In the genomic region with DNA sequence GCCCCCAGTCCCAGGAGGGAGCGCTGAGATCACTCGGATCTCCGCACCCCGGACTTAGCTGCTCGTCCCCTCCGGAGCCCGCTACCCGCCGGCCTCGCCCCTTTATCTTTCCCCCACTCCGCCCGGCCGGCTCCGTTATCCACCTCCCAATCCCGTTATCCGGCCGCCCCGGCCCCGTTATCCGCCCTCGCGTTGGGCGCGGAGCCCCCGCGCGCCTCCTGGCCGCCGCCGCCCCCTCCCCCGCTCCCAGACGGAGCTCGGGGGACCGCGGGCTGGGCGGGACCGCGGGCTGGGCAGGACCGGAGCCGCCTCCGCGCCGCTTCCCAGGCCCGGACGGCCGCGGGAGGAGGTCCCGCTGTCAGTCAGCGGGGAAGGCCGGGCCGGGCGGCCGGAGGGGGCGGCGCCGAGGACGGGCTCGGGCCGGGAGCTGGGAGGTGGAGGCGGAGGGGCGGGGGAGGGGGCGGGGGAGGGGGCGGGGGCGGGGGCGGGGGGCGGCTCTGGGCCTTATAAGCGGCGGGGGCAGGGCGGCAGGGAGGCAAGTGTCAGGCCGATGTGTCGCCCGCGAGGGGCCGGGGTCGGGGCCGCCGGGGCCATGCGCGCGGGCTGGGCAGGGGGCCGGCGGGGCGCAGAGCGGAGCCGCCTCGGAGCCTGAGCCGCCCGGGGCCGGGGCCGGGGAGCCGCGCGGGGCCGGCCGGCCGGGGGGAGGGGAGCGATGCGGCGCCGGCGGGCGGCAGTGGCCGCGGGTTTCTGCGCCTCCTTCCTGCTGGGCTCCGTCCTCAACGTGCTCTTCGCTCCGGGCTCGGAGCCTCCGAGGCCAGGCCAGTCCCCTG, we compare ENCODE assay signal across 1 cellular context.
TF ChIP-seq lines count a peak whose summit lies in the region.

A gene with protein sequence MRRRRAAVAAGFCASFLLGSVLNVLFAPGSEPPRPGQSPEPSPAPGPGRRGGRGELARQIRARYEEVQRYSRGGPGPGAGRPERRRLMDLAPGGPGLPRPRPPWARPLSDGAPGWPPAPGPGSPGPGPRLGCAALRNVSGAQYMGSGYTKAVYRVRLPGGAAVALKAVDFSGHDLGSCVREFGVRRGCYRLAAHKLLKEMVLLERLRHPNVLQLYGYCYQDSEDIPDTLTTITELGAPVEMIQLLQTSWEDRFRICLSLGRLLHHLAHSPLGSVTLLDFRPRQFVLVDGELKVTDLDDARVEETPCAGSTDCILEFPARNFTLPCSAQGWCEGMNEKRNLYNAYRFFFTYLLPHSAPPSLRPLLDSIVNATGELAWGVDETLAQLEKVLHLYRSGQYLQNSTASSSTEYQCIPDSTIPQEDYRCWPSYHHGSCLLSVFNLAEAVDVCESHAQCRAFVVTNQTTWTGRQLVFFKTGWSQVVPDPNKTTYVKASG (plus strand): TSS at position 534 of the 830 bp plus-strand sequence. CDS start 179 bp downstream, at position 713.

TF ChIP-seq in K562, 482 proteins besides CTCF, POLR2A, EP300 and RAD21 (continued from another document):
- TF ChIP-seq, protein P1, sequence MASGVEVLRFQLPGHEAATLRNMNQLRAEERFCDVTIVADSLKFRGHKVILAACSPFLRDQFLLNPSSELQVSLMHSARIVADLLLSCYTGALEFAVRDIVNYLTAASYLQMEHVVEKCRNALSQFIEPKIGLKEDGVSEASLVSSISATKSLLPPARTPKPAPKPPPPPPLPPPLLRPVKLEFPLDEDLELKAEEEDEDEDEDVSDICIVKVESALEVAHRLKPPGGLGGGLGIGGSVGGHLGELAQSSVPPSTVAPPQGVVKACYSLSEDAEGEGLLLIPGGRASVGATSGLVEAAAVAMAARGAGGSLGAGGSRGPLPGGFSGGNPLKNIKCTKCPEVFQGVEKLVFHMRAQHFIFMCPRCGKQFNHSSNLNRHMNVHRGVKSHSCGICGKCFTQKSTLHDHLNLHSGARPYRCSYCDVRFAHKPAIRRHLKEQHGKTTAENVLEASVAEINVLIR (CRISPR knock-in tag; IDR thresholded peaks at IDR 0.05), result no peak
- peak; percentile 71 for TF ChIP-seq TCF3 (CRISPR knock-in tag; IDR thresholded peaks at IDR 0.05)
- TF ChIP-seq, protein P2, sequence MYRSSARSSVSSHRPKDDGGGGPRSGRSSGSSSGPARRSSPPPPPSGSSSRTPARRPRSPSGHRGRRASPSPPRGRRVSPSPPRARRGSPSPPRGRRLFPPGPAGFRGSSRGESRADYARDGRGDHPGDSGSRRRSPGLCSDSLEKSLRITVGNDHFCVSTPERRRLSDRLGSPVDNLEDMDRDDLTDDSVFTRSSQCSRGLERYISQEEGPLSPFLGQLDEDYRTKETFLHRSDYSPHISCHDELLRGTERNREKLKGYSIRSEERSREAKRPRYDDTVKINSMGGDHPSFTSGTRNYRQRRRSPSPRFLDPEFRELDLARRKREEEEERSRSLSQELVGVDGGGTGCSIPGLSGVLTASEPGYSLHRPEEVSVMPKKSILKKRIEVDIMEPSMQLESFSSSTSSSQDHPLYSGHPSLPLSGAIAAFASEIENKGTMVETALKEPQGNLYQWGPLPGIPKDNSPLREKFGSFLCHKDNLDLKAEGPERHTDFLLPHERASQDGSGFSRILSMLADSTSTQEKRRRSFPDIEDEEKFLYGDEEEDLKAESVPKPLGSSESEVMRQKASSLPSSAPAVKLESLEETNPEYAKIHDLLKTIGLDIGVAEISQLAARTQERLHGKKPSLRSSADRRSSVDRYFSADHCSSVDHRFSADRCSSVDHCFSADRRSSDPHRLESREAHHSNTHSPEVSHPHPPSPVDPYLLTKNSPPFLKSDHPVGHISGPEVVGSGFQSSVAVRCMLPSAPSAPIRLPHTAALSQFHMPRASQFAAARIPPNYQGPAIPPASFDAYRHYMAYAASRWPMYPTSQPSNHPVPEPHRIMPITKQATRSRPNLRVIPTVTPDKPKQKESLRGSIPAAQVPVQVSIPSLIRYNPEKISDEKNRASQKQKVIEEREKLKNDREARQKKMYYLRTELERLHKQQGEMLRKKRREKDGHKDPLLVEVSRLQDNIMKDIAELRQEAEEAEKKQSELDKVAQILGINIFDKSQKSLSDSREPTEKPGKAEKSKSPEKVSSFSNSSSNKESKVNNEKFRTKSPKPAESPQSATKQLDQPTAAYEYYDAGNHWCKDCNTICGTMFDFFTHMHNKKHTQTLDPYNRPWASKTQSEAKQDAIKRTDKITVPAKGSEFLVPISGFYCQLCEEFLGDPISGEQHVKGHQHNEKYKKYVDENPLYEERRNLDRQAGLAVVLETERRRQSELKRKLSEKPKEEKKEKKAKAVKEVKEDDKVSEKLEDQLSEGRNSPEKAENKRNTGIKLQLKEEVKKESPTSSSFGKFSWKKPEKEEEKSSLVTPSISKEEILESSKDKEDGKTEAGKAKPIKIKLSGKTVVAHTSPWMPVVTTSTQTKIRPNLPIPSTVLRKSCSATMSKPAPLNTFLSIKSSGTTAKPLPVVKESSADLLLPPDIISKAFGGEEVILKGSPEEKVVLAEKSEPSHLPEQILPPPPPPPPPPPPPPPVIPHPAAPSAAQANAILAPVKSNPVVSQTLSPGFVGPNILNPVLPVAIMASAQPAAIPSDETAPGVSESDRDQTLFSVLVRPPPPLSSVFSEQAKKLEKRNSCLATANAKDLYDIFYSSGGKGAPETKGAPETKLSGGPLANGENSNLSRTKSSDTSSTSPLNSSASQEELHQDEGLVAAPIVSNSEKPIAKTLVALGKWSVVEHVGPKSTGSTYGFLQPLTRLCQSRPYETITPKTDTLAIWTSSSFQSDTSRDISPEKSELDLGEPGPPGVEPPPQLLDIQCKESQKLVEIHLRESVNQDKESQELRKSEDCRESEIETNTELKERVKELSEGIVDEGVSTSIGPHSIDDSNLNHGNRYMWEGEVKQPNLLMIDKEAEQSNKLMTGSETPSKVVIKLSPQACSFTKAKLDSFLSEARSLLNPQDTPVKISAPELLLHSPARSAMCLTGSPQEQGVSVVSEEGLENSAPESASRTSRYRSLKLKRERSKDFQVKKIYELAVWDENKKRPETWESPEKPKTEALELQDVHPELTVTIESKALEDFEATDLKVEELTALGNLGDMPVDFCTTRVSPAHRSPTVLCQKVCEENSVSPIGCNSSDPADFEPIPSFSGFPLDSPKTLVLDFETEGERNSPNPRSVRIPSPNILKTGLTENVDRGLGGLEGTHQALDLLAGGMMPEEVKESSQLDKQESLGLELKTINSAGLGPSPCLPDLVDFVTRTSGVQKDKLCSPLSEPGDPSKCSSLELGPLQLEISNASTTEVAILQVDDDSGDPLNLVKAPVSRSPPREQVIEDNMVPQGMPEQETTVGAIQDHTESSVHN (IDR thresholded peaks at IDR 0.05; ENCODE audit: borderline replicate concordance in 1 of 2, low read depth in 1 of 2), result no peak
- TF ChIP-seq SMARCA5 (IDR thresholded peaks at IDR 0.05), result no peak
- peak; percentile 30; the same call in 1 of the 2 replicates for TF ChIP-seq POLR2G (IDR thresholded peaks at IDR 0.05; ENCODE audit: low read depth, low read length)
- peak in 1 of 2 experiments; percentile 75; a peak in 2 of 4 replicates for TF ChIP-seq ZNF639 (CRISPR knock-in tag; conservative IDR thresholded peaks at IDR 0.05 in 1 of 2, IDR thresholded peaks at IDR 0.05 in 1 of 2)
- peak; percentile 51 for TF ChIP-seq CXXC5 (CRISPR knock-in tag; IDR thresholded peaks at IDR 0.05)
- TF ChIP-seq RHOXF2B (CRISPR knock-in tag; conservative IDR thresholded peaks at IDR 0.05), result no peak
- TF ChIP-seq GTF2F1 (IDR thresholded peaks at IDR 0.05; ENCODE audit: low read depth, low read length), result no peak
- TF ChIP-seq, protein P3, sequence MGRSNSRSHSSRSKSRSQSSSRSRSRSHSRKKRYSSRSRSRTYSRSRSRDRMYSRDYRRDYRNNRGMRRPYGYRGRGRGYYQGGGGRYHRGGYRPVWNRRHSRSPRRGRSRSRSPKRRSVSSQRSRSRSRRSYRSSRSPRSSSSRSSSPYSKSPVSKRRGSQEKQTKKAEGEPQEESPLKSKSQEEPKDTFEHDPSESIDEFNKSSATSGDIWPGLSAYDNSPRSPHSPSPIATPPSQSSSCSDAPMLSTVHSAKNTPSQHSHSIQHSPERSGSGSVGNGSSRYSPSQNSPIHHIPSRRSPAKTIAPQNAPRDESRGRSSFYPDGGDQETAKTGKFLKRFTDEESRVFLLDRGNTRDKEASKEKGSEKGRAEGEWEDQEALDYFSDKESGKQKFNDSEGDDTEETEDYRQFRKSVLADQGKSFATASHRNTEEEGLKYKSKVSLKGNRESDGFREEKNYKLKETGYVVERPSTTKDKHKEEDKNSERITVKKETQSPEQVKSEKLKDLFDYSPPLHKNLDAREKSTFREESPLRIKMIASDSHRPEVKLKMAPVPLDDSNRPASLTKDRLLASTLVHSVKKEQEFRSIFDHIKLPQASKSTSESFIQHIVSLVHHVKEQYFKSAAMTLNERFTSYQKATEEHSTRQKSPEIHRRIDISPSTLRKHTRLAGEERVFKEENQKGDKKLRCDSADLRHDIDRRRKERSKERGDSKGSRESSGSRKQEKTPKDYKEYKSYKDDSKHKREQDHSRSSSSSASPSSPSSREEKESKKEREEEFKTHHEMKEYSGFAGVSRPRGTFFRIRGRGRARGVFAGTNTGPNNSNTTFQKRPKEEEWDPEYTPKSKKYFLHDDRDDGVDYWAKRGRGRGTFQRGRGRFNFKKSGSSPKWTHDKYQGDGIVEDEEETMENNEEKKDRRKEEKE (IDR thresholded peaks at IDR 0.05; ENCODE audit: borderline replicate concordance in 1 of 2, control insufficient read depth in 1 of 2, low read depth in 2 of 2, low read length in 1 of 2), result no peak
- no peak for TF ChIP-seq GTF3C2 (IDR thresholded peaks at IDR 0.05; ENCODE audit: borderline replicate concordance, extremely low read depth, insufficient read length)
- peak; percentile 14 for TF ChIP-seq MEIS2 (IDR thresholded peaks at IDR 0.05; ENCODE audit: partially characterized antibody)
- TF ChIP-seq, protein P4, sequence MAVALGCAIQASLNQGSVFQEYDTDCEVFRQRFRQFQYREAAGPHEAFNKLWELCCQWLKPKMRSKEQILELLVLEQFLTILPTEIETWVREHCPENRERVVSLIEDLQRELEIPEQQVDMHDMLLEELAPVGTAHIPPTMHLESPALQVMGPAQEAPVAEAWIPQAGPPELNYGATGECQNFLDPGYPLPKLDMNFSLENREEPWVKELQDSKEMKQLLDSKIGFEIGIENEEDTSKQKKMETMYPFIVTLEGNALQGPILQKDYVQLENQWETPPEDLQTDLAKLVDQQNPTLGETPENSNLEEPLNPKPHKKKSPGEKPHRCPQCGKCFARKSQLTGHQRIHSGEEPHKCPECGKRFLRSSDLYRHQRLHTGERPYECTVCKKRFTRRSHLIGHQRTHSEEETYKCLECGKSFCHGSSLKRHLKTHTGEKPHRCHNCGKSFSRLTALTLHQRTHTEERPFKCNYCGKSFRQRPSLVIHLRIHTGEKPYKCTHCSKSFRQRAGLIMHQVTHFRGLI (CRISPR knock-in tag; IDR thresholded peaks at IDR 0.05), result no peak
- TF ChIP-seq KDM1A (IDR thresholded peaks at IDR 0.05), result no peak
- no peak for TF ChIP-seq CHCHD3 (CRISPR knock-in tag; IDR thresholded peaks at IDR 0.05)
- TF ChIP-seq FUS (optimal IDR thresholded peaks at IDR 0.05; ENCODE audit: low read depth, low read length), result no peak
- TF ChIP-seq SMAD4 (CRISPR knock-in tag; conservative IDR thresholded peaks at IDR 0.05), result peak; percentile 52
- 0 out of 4 replicates have a peak, but pooled peaks of 1 of the 2 experiments have one; percentile 27 for TF ChIP-seq NONO (IDR thresholded peaks at IDR 0.05; ENCODE audit: low read depth in 2 of 2, low read length in 1 of 2)
- TF ChIP-seq PYGO2 (tag; IDR thresholded peaks at IDR 0.05), result no peak
- peak; percentile 50 for TF ChIP-seq PKNOX1 (IDR thresholded peaks at IDR 0.05)
- TF ChIP-seq TEAD1 (CRISPR knock-in tag; IDR thresholded peaks at IDR 0.05), result no peak
- TF ChIP-seq SOX6 (IDR thresholded peaks at IDR 0.05), result no peak
- TF ChIP-seq CBX8 (IDR thresholded peaks at IDR 0.05; ENCODE audit: borderline replicate concordance, extremely low read depth, low read depth, low read length, poor library complexity, severe bottlenecking), result no peak
